ENCODE assay signal across 12 cellular contexts in the genomic region with DNA sequence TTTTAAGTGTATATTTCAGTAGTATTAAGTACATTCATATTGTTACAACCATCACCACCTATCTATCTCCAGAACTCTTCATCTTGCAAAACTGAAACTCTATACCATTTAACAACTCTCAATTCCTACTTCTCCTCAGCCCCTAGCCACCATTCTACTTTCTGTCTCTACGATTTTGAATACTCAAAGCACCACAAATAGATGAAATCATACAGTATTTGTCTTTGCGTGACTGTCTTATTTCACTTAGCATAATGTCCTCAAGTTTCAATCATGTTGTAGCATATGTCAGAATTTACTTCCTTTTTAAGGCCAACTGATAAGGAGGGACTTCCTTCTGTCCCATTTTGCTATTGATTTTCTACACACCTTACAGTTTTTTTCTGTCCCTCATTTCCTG.
DNase-seq lines count a peak whose midpoint lies in the region; ATAC-seq and TF ChIP-seq lines count a peak whose summit lies in the region.
"Had no signal": no experiment of that assay in that cellular context is flagged by ENCODE, and none has a peak within 500 bp of the region (broad histone marks: within the 10 kb centered on the region; RNA-seq: fewer than 3 reads in every experiment).

No MANE protein-coding gene starts in this region.

- H3K9ac ChIP-seq in MM.1S (ENCODE audit: low read length) = no peak overlapping the region

- H3K4me3 ChIP-seq in MM.1S (ENCODE audit: low read length) = no peak overlapping the region
- H3K4me3 ChIP-seq in right cardiac atrium (ENCODE audit: low read length) = no peak overlapping the region

- ATAC-seq in GM18858 (IDR thresholded peaks at IDR 0.05; ENCODE audit: unreplicated experiment) (peak; percentile 81), GM21526 (IDR thresholded peaks at IDR 0.05; ENCODE audit: low FRiP score, unreplicated experiment) (peak; percentile 98), HG03045 (IDR thresholded peaks at IDR 0.05; ENCODE audit: unreplicated experiment) (peak; percentile 83), right cardiac atrium (no peak)

- H3K9me3 ChIP-seq in MM.1S (replicated peaks; ENCODE audit: insufficient read depth, low read length) = no peaks in the 10 kb centered on the region
- H3K9me3 ChIP-seq in right cardiac atrium (ENCODE audit: control insufficient read depth, low read length) = no peaks in the 10 kb centered on the region
- H3K9me3 ChIP-seq: neutrophil had no signal

- H3K36me3 ChIP-seq in MM.1S (replicated peaks; ENCODE audit: insufficient read depth, low read length) = no peaks in the 10 kb centered on the region
- H3K36me3 ChIP-seq: neutrophil had no signal

- H3K9me2 ChIP-seq in MM.1S (replicated peaks; ENCODE audit: insufficient read depth, low read length) = no peaks in the 10 kb centered on the region

- 0 out of 2 replicates have a peak overlapping the region, but pooled peaks have one; percentile 9 for H3K4me2 ChIP-seq in MM.1S (ENCODE audit: low read depth, low read length)

- DNase-seq in MM.1S (peak; percentile 37), OCI-M2 (lab: John Stamatoyannopoulos, UW; ENCODE audit: unreplicated experiment) (no peak), SK-N-DZ (ENCODE audit: low spot score) (no peak), right cardiac atrium (no peak), NCI-H187 treated with DMSO at 0.1 percent for 48 hours (lab: John Stamatoyannopoulos, UW) (no peak)
- DNase-seq: NCI-H1436 treated with DMSO at 0.1 percent for 48 hours, T-helper 1 cell had no signal

- no peak overlapping the region for H2AFZ ChIP-seq in MM.1S (ENCODE audit: low read length)

- H3K4me1 ChIP-seq in MM.1S (ENCODE audit: low read length) (0 out of 2 replicates have a peak, but pooled peaks cover 4% of the 10 kb centered on the region), right cardiac atrium (ENCODE audit: control insufficient read depth, insufficient read depth, low read length) (no peaks in the 10 kb centered on the region)

- no peaks in the 10 kb centered on the region for H3K27me3 ChIP-seq in MM.1S (replicated peaks; ENCODE audit: insufficient read depth, low read length)
- no peaks in the 10 kb centered on the region for H3K27me3 ChIP-seq in right cardiac atrium (ENCODE audit: control insufficient read depth, insufficient read depth)
- H3K27me3 ChIP-seq: neutrophil had no signal

- no peaks in the 10 kb centered on the region for H3K79me2 ChIP-seq in MM.1S (ENCODE audit: low read length)

- WGBS in right cardiac atrium = 78% methylated on average over 2 of the region's 2 CpGs

- no peaks in the 10 kb centered on the region; the same call in 1 of the 2 replicates for H3F3A ChIP-seq in MM.1S (ENCODE audit: insufficient read depth, low read length)

- no peak for TF ChIP-seq CTCF in MM.1S (IDR thresholded peaks at IDR 0.05; ENCODE audit: low read length)

- H3K27ac ChIP-seq in MM.1S (ENCODE audit: low read length) (peak overlapping the region; percentile 43; the same call in 1 of the 2 replicates), right cardiac atrium (ENCODE audit: low read length) (no peak overlapping the region)
- H3K27ac ChIP-seq: C4-2B, neutrophil had no signal

- intact Hi-C loops in right cardiac atrium (cut with DNase I) = no loop called here

- no peaks in the 10 kb centered on the region for H4K20me1 ChIP-seq in MM.1S (ENCODE audit: insufficient read depth, low read length)

Comparison
In these comparisons a context has a peak if more than half of its experiments do, and no peak if none do; other contexts are left out.
1. ATAC-seq: peak in GM18858 (single experiment), GM21526 (single experiment) and HG03045 (single experiment); none in right cardiac atrium (0 of 2).